14 cellular contexts compared by ENCODE assay signal in genomic region chr6:130575557-130575956, GRCh38.
DNase-seq lines count a peak whose midpoint lies in the region; ATAC-seq and TF ChIP-seq lines count a peak whose summit lies in the region.
"Had no signal": no experiment of that assay in that cellular context is flagged by ENCODE, and none has a peak within 500 bp of the region (broad histone marks: within the 10 kb centered on the region; RNA-seq: fewer than 3 reads in every experiment).

No MANE protein-coding gene starts in this region.

- no peaks in the 10 kb centered on the region for H3F3A ChIP-seq in Loucy (ENCODE audit: low read depth)

- H3K4me1 ChIP-seq in Loucy (ENCODE audit: insufficient read depth, low read length, poor library complexity, severe bottlenecking) (peaks cover 35% of the 10 kb centered on the region), mucosa of descending colon (ENCODE audit: low read depth) (no peaks in the 10 kb centered on the region)

- H3K27me3 ChIP-seq in CD4-positive, alpha-beta T cell (ENCODE audit: control insufficient read depth, insufficient read depth, low read length), result no peaks in the 10 kb centered on the region
- peaks cover 58% of the 10 kb centered on the region for H3K27me3 ChIP-seq in Loucy (ENCODE audit: insufficient read depth, low read length, poor library complexity, severe bottlenecking)
- H3K27me3 ChIP-seq in MG63, result no peaks in the 10 kb centered on the region

- H3K9ac ChIP-seq in Loucy (ENCODE audit: low read depth, low read length, poor library complexity, severe bottlenecking), result no peak overlapping the region

- TF ChIP-seq CTCF in CD4-positive, alpha-beta T cell (IDR thresholded peaks at IDR 0.05), result no peak
- TF ChIP-seq CTCF in Loucy (conservative IDR thresholded peaks at IDR 0.05; ENCODE audit: low read length) (no peak), mucosa of descending colon (IDR thresholded peaks at IDR 0.05) (no peak), Calu3 (IDR thresholded peaks at IDR 0.05; ENCODE audit: unreplicated experiment) (no peak), progenitor cell of endocrine pancreas (IDR thresholded peaks at IDR 0.05; ENCODE audit: unreplicated experiment) (no peak)

- CTCF ChIA-PET in CD4-positive, alpha-beta T cell (lab: Charles Lee), result interaction anchor here (1.1 to 1.2 kb wide), 2 partner anchors 11 to 20 kb away, joined by 3 read pairs; no protein-coding TSS in a partner anchor
- CTCF ChIA-PET in Calu3 (lab: Charles Lee), result no interaction called here

- ATAC-seq in CD4-positive, alpha-beta T cell (ENCODE audit: poor library complexity), result no peak
- peak; percentile 12 for ATAC-seq in GM19035 (IDR thresholded peaks at IDR 0.05; ENCODE audit: unreplicated experiment)
- ATAC-seq in mucosa of descending colon, result peak; percentile 16
- ATAC-seq: sciatic nerve had no signal

- no peaks in the 10 kb centered on the region for H3K9me2 ChIP-seq in Loucy (replicated peaks; ENCODE audit: low read depth, low read length)

- no peak overlapping the region for H3K27ac ChIP-seq in CD4-positive, alpha-beta T cell (ENCODE audit: low read depth, low read length)
- H3K27ac ChIP-seq: PC-9 had no signal

- H2AFZ ChIP-seq in Loucy (ENCODE audit: low read length), result no peak overlapping the region
- H2AFZ ChIP-seq: PC-9 had no signal

- H3K36me3 Mint-ChIP-seq in CD4-positive, alpha-beta T cell (ENCODE audit: low read depth), result no peaks in the 10 kb centered on the region
- H3K36me3 Mint-ChIP-seq in Calu3 (ENCODE audit: insufficient read depth, unreplicated experiment) (no peaks in the 10 kb centered on the region), progenitor cell of endocrine pancreas (ENCODE audit: insufficient read depth) (no peaks in the 10 kb centered on the region)

- POLR2A ChIA-PET in CD4-positive, alpha-beta T cell (lab: Charles Lee), result interaction anchor here (0.8 to 2.2 kb wide), 8 partner anchors 10 to 353 kb away, joined by 3 to 12 read pairs (median 4); partner anchors contain the start of gene SAMD3

- intact Hi-C loops in CD4-positive, alpha-beta T cell (cut with DNase I, micrococcal nuclease), result loop anchor here in 1 of 2 experiments (5.0 kb wide), 1 partner anchor 63 kb away; no protein-coding TSS in a partner anchor
- intact Hi-C loops in mucosa of descending colon (cut with DNase I, micrococcal nuclease), result no loop called here
- intact Hi-C loops in Calu3 (cut with micrococcal nuclease; ENCODE audit: unreplicated experiment), result no loop called here

- peak overlapping the region; percentile 37 for H3K27ac Mint-ChIP-seq in CD4-positive, alpha-beta T cell
- H3K27ac Mint-ChIP-seq in Calu3 (ENCODE audit: unreplicated experiment) (no peak overlapping the region), progenitor cell of endocrine pancreas (no peak overlapping the region)

- H3K36me3 ChIP-seq in Loucy (ENCODE audit: insufficient read depth, low read length) (no peaks in the 10 kb centered on the region), mucosa of descending colon (ENCODE audit: low read depth) (no peaks in the 10 kb centered on the region), MG63 (no peaks in the 10 kb centered on the region)

- no peaks in the 10 kb centered on the region for H3K9me3 ChIP-seq in CD4-positive, alpha-beta T cell (ENCODE audit: control insufficient read depth, low read length)
- no peaks in the 10 kb centered on the region for H3K9me3 ChIP-seq in Loucy (ENCODE audit: insufficient read depth, low read depth, low read length)
- no peaks in the 10 kb centered on the region for H3K9me3 ChIP-seq in mucosa of descending colon
- H3K9me3 ChIP-seq in MG63, result no peaks in the 10 kb centered on the region

- H3K4me2 ChIP-seq in Loucy (ENCODE audit: low read depth, low read length, poor library complexity, severe bottlenecking), result peak overlapping the region; percentile 64
- H3K4me2 ChIP-seq: PC-9 had no signal

- H3K9me3 Mint-ChIP-seq in CD4-positive, alpha-beta T cell, result no peaks in the 10 kb centered on the region
- H3K9me3 Mint-ChIP-seq in Calu3 (ENCODE audit: low read depth, unreplicated experiment) (no peaks in the 10 kb centered on the region), progenitor cell of endocrine pancreas (ENCODE audit: low read depth) (peaks cover 3% of the 10 kb centered on the region)

- peak overlapping the region; percentile 30 for H3K4me3 ChIP-seq in Loucy (ENCODE audit: low read length, poor library complexity, severe bottlenecking)
- H3K4me3 ChIP-seq in mucosa of descending colon, result no peak overlapping the region
- no peak overlapping the region for H3K4me3 ChIP-seq in MG63
- H3K4me3 ChIP-seq: PC-9 had no signal

- DNase-seq in CD4-positive, alpha-beta T cell, result no peak
- DNase-seq in mucosa of descending colon, result no peak
- DNase-seq in stimulated activated CD4-positive, alpha-beta T cell treated with anti-CD3 and anti-CD28 coated beads, Interleukin-2, amount 100 ng/mL, for 24 hours, result no peak
- no peak for DNase-seq in Calu3
- DNase-seq in MG63, result no peak
- DNase-seq in progenitor cell of endocrine pancreas (ENCODE audit: low spot score, unreplicated experiment), result no peak
- DNase-seq: EL, glutamatergic neuron, NCI-H1694, NCI-H526, PC-9 had no signal

- H3K4me1 Mint-ChIP-seq in CD4-positive, alpha-beta T cell (ENCODE audit: low read depth), result peaks cover 54% of the 10 kb centered on the region
- H3K4me1 Mint-ChIP-seq in Calu3 (ENCODE audit: low read depth, unreplicated experiment), result no peaks in the 10 kb centered on the region
- peaks cover 8% of the 10 kb centered on the region for H3K4me1 Mint-ChIP-seq in progenitor cell of endocrine pancreas (ENCODE audit: low read depth)

- peak overlapping the region; percentile 49 for H3K4me3 Mint-ChIP-seq in CD4-positive, alpha-beta T cell
- no peak overlapping the region for H3K4me3 Mint-ChIP-seq in Calu3 (ENCODE audit: low read depth, unreplicated experiment)
- H3K4me3 Mint-ChIP-seq in progenitor cell of endocrine pancreas (ENCODE audit: low read depth), result no peak overlapping the region

- no peaks in the 10 kb centered on the region for H4K20me1 ChIP-seq in Loucy (ENCODE audit: insufficient read depth, low read length, poor library complexity, severe bottlenecking)

- no peaks in the 10 kb centered on the region for H3K27me3 Mint-ChIP-seq in CD4-positive, alpha-beta T cell
- H3K27me3 Mint-ChIP-seq in Calu3 (ENCODE audit: unreplicated experiment) (peaks cover 31% of the 10 kb centered on the region), progenitor cell of endocrine pancreas (no peaks in the 10 kb centered on the region)

- BruUV-seq in Calu3 (replicated peaks; lab: Mats Ljungman, UMichigan), result no TSS peak

- no peaks in the 10 kb centered on the region for H3K79me2 ChIP-seq in Loucy (ENCODE audit: insufficient read depth, low read length)
